Comparison of ENCODE assay signal across 12 cellular contexts in the genomic region with DNA sequence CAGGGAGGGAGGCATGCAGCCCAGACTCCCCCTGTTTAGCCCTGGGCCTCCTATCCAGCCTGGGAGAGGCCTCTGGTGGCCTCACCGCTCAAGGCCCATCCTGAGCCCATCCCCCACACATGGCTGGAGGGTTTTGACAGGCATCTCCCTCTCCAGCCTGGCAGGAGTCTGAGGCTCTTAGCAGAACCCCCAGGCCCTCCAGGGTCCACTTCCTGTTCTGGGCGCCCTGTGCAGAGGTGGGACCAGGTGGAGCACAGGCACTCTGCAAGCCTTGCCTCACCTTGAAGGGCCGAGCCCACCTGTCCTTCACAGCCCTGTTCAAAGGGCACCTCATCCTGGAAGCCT. TPM values are rescaled to one million over a fixed set of nuclear protein-coding genes. Genes with fewer than 3 reads are reported as not detected.
"Had no signal": no experiment of that assay in that cellular context is flagged by ENCODE, and none has a peak within 500 bp of the region (broad histone marks: within the 10 kb centered on the region; RNA-seq: fewer than 3 reads in every experiment).

No MANE protein-coding gene starts in this region.

RNA-seq across cellular contexts. Expression of gene ANTXRL, which starts 13.5 kb away (rescaled TPM):
- total RNA-seq: activated CD4-positive, alpha-beta T cell treated with anti-CD3 and anti-CD28 coated beads for 36 hours; activated CD8-positive, alpha-beta T cell treated with anti-CD3 and anti-CD28 coated beads, Interleukin-2, amount 10 ng/mL, durations not matched to agents 7 days and 5 days; activated naive CD8-positive, alpha-beta T cell treated with anti-CD3 and anti-CD28 coated beads for 36 hours; activated T-cell treated with anti-CD3 and anti-CD28 coated beads, Interleukin-2, amount 50 U/mL, for 4 hours; ascending aorta; cardiac septum; NCI-H460; PC-3; Peyer's patch; SK-MEL-5; T-helper 17 cell; WTC11 had no signal
